Comparison of ENCODE assay signal across 8 cellular contexts in genomic region chr7:139361523-139361922, GRCh38. TPM values are rescaled to one million over a fixed set of nuclear protein-coding genes. Genes with fewer than 3 reads are reported as not detected.
DNase-seq lines count a peak whose midpoint lies in the region; ATAC-seq and TF ChIP-seq lines count a peak whose summit lies in the region.

No MANE protein-coding gene starts in this region.

- no peak for TF ChIP-seq CTCF in CD8-positive, alpha-beta T cell (IDR thresholded peaks at IDR 0.05)
- no peak for TF ChIP-seq CTCF in neutrophil (IDR thresholded peaks at IDR 0.05)

- peak overlapping the region; percentile 99 for H3K4me3 Mint-ChIP-seq in CD8-positive, alpha-beta T cell

- CTCF ChIA-PET in CD8-positive, alpha-beta T cell (lab: Charles Lee) = no interaction called here

- H3K27me3 Mint-ChIP-seq in CD8-positive, alpha-beta T cell (ENCODE audit: low read depth) = no peaks in the 10 kb centered on the region

- peak overlapping the region; percentile 97 for H3K4me3 ChIP-seq in CD8-positive, alpha-beta T cell (ENCODE audit: low read depth, low read length)
- H3K4me3 ChIP-seq in ectodermal cell (ENCODE audit: insufficient read depth, low read depth, low read length) (peak overlapping the region; percentile 72), neutrophil (ENCODE audit: low read depth in 1 of 2, low read length in 1 of 2) (peak overlapping the region in 1 of 2 experiments; percentile 100)

- DNase-seq in CD8-positive, alpha-beta T cell = no peak
- peak; percentile 36 for DNase-seq in NCI-H82 (lab: John Stamatoyannopoulos, UW)
- no peak for DNase-seq in H4 (ENCODE audit: low spot score)

- peaks cover 52% of the 10 kb centered on the region for H3K4me1 ChIP-seq in CD8-positive, alpha-beta T cell (ENCODE audit: insufficient read depth, low read length)
- H3K4me1 ChIP-seq in ectodermal cell (ENCODE audit: control insufficient read depth, insufficient read depth, low read length) (peaks cover 5% of the 10 kb centered on the region), neutrophil (ENCODE audit: control insufficient read depth in 1 of 2, insufficient read depth in 1 of 2, low read depth in 1 of 2, low read length in 1 of 2) (peaks cover 23 to 31% of the 10 kb centered on the region in 2 experiments)

- ATAC-seq in CD8-positive, alpha-beta T cell = no peak
- no peak for ATAC-seq in HG03521 (IDR thresholded peaks at IDR 0.05; ENCODE audit: unreplicated experiment)
- no peak for ATAC-seq in GM19467 (IDR thresholded peaks at IDR 0.05; ENCODE audit: unreplicated experiment)
- ATAC-seq in GM21423 (IDR thresholded peaks at IDR 0.05; ENCODE audit: unreplicated experiment) = no peak

- no peaks in the 10 kb centered on the region for H3K9me3 ChIP-seq in CD8-positive, alpha-beta T cell (ENCODE audit: low read length)
- H3K9me3 ChIP-seq in ectodermal cell (ENCODE audit: control insufficient read depth, low read length) (no peaks in the 10 kb centered on the region), neutrophil (no peaks in the 10 kb centered on the region)

- H3K4me1 Mint-ChIP-seq in CD8-positive, alpha-beta T cell (ENCODE audit: low read depth) = peaks cover 59% of the 10 kb centered on the region

- H3K27me3 ChIP-seq in CD8-positive, alpha-beta T cell (ENCODE audit: insufficient read depth, low read length) = no peaks in the 10 kb centered on the region
- H3K27me3 ChIP-seq in ectodermal cell (ENCODE audit: control insufficient read depth, insufficient read depth, low read length, poor library complexity, severe bottlenecking) = no peaks in the 10 kb centered on the region
- no peaks in the 10 kb centered on the region for H3K27me3 ChIP-seq in neutrophil

- no peaks in the 10 kb centered on the region for H3K36me3 ChIP-seq in CD8-positive, alpha-beta T cell (ENCODE audit: insufficient read depth, low read length)
- H3K36me3 ChIP-seq in ectodermal cell (ENCODE audit: control insufficient read depth, insufficient read depth, low read length) (peaks cover 8% of the 10 kb centered on the region), neutrophil (peaks cover 7% of the 10 kb centered on the region)

- intact Hi-C loops in CD8-positive, alpha-beta T cell (cut with DNase I, micrococcal nuclease) = loop anchor here (2.0 to 5.0 kb wide), 4 partner anchors 36 to 816 kb away; partner anchors contain the start of gene KDM7A (in 1 of the 2)

- WGBS in ectodermal cell, 2 experiments = 39% methylated on average over 2 to 3 of the region's 3 CpGs

- H3K36me3 Mint-ChIP-seq in CD8-positive, alpha-beta T cell = peaks cover 37% of the 10 kb centered on the region

- H3K9me3 Mint-ChIP-seq in CD8-positive, alpha-beta T cell = no peaks in the 10 kb centered on the region

- POLR2A ChIA-PET in CD8-positive, alpha-beta T cell (lab: Charles Lee) = no interaction called here

- H3K27ac Mint-ChIP-seq in CD8-positive, alpha-beta T cell = peak overlapping the region; percentile 100

- peak overlapping the region; percentile 93 for H3K27ac ChIP-seq in CD8-positive, alpha-beta T cell (ENCODE audit: low read depth, low read length)
- H3K27ac ChIP-seq in ectodermal cell (ENCODE audit: insufficient read depth, low read depth, low read length, poor library complexity, severe bottlenecking) (no peak overlapping the region), neutrophil (peak overlapping the region; percentile 97)

RNA-seq across cellular contexts. Expression of gene LUC7L2, which starts 1.8 kb away (rescaled TPM):
- 100 to 1,000 TPM; 171 to 192 TPM for total RNA-seq in CD8-positive, alpha-beta T cell
- 83.7 TPM for polyA plus RNA-seq in ectodermal cell (2013, experiment 1 of 4)
- 82.8 TPM for polyA plus RNA-seq in ectodermal cell (2013, experiment 2 of 4)
- polyA plus RNA-seq in ectodermal cell (2013, experiment 3 of 4) = 56.9 TPM
- 63.0 TPM for polyA plus RNA-seq in ectodermal cell (2013, experiment 4 of 4)
- 45.9 and 61.2 TPM in 2 replicates for total RNA-seq in H4 (2014; rRNA removed; shearing (Covaris generic))

RNA-seq across cellular contexts. Expression of gene FMC1, which starts 20.4 kb away (rescaled TPM):
- 1 to 10 TPM; 1.2 to 3.0 TPM for total RNA-seq in CD8-positive, alpha-beta T cell
- polyA plus RNA-seq in ectodermal cell (2013, experiment 1 of 4) = 35.8 TPM
- 31.9 TPM for polyA plus RNA-seq in ectodermal cell (2013, experiment 2 of 4)
- 41.5 TPM for polyA plus RNA-seq in ectodermal cell (2013, experiment 3 of 4)
- 51.8 TPM for polyA plus RNA-seq in ectodermal cell (2013, experiment 4 of 4)
- 19.4 and 21.0 TPM in 2 replicates for total RNA-seq in H4 (2014; rRNA removed; shearing (Covaris generic))
